ENCODE assay signal across 8 cellular contexts in the genomic region with DNA sequence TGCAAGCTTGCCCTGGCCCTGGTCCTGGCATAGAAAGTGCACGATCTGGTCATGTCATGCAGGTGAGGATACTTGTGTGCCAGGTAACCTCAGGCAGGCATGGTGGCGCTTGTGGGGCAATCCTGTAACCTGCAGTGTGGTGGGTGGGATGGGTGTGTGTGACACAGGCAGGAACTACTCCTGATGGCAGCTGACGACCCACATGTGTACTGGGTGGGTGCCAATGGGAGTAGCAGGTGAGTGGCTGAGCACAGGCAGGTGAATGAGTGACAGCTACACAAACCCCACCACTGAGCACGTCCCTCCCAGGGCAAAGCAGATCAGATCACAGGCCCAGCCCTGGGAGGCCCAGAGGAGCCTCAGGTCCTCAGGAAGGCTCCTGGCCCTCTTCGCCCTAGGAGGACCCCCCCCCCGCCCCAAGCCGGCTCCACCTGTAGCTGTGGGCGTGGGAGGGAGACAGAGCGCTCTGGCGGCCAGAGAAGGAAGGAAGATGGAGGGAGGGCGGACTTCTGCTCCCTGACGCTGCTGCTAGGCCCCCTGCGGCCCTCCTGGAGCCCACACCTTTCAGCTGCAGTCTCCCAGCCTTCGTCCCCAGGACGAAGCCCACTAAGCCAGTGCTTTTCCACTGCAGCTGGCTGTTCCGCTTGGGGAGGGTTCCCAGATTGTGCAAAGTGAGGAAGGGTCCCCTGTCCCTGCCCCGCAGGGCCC. TPM values are rescaled to one million over a fixed set of nuclear protein-coding genes. Genes with fewer than 3 reads are reported as not detected.
DNase-seq lines count a peak whose midpoint lies in the region; ATAC-seq and TF ChIP-seq lines count a peak whose summit lies in the region.

No MANE protein-coding gene starts in this region.

- H3K4me3 ChIP-seq in DOHH2 (ENCODE audit: low read length) (peak overlapping the region; percentile 75), NT2/D1 (ENCODE audit: insufficient read length, low read depth) (peak overlapping the region; percentile 55), esophagus muscularis mucosa (peak overlapping the region; percentile 70 to 97 (median 80)), trophoblast cell (ENCODE audit: low read depth, low read length) (no peak overlapping the region)

- peaks cover 2% of the 10 kb centered on the region; the same call in 1 of the 2 replicates for H3K79me2 ChIP-seq in DOHH2 (ENCODE audit: control insufficient read depth, low read length)
- peaks cover 3% of the 10 kb centered on the region for H3K79me2 ChIP-seq in trophoblast cell (ENCODE audit: control insufficient read depth, insufficient read depth, low read length, poor library complexity)

- no peaks in the 10 kb centered on the region for H3F3A ChIP-seq in DOHH2 (ENCODE audit: control insufficient read depth, insufficient read depth)

- no peaks in the 10 kb centered on the region for H3K9me2 ChIP-seq in DOHH2 (replicated peaks; ENCODE audit: control insufficient read depth, low read length)

- H3K4me1 ChIP-seq in DOHH2 (ENCODE audit: control insufficient read depth, low read length): peaks cover 16% of the 10 kb centered on the region
- no peaks in the 10 kb centered on the region for H3K4me1 ChIP-seq in NT2/D1 (ENCODE audit: insufficient read depth, insufficient read length)
- peaks cover 19 to 41% (median 35%) of the 10 kb centered on the region in 4 donors for H3K4me1 ChIP-seq in esophagus muscularis mucosa
- H3K4me1 ChIP-seq in trophoblast cell (ENCODE audit: control insufficient read depth in 1 of 2, insufficient read depth in 2 of 2, low read length in 2 of 2): peaks cover 3 to 6% of the 10 kb centered on the region in 2 experiments

- H2AFZ ChIP-seq in trophoblast cell (ENCODE audit: insufficient read depth, low read length, poor library complexity): no peak overlapping the region

- no peak overlapping the region for H3K23ac ChIP-seq in trophoblast cell (ENCODE audit: low read length)

- no peak overlapping the region for H4K91ac ChIP-seq in trophoblast cell (ENCODE audit: low read depth, low read length)

- no peak for ATAC-seq in GM19351 (IDR thresholded peaks at IDR 0.05; ENCODE audit: unreplicated experiment)

- H2BK5ac ChIP-seq in trophoblast cell (ENCODE audit: low read depth, low read length, poor library complexity): no peak overlapping the region

- H3K4me2 ChIP-seq in DOHH2 (ENCODE audit: low read length) (peak overlapping the region; percentile 73), trophoblast cell (ENCODE audit: low read length) (peak overlapping the region; percentile 79)

- 43% methylated on average over 7 of the region's 17 CpGs for whole genome bisulfite sequencing in esophagus muscularis mucosa
- WGBS in trophoblast cell (ENCODE audit: extremely low coverage, insufficient coverage, insufficient read length): no CpG with 5 or more reads among the region's 17 CpGs

- no peak overlapping the region for H3K18ac ChIP-seq in trophoblast cell (ENCODE audit: low read length)

- no peak overlapping the region for H3K14ac ChIP-seq in trophoblast cell (ENCODE audit: low read length)

- DNase-seq in NT2/D1 (ENCODE audit: low read depth, low spot score) (no peak), esophagus muscularis mucosa (ENCODE audit: extremely low spot score) (no peak), trophoblast cell (no peak), LoVo (ENCODE audit: low spot score) (no peak), HK-2 (ENCODE audit: unreplicated experiment) (no peak)
- DNase-seq in activated CD4-positive, alpha-beta T cell treated with anti-CD3 and anti-CD28 coated beads for 4 hours: no peak

- H3K4ac ChIP-seq in trophoblast cell (ENCODE audit: low read depth, low read length): no peak overlapping the region

- intact Hi-C loops in esophagus muscularis mucosa (cut with DNase I): loop anchor here (5.0 kb wide), 1 partner anchor 55 kb away; the partner anchor contains the start of genes SCGB2B2 and ZNF302

- peak overlapping the region; percentile 51 for H3K9ac ChIP-seq in NT2/D1 (ENCODE audit: insufficient read length, low read depth)
- no peak overlapping the region for H3K9ac ChIP-seq in trophoblast cell (ENCODE audit: low read length)

- H4K12ac ChIP-seq in trophoblast cell (ENCODE audit: low read depth, low read length): no peak overlapping the region

- H4K20me1 ChIP-seq in DOHH2 (ENCODE audit: control insufficient read depth, insufficient read depth, low read depth, low read length): no peaks in the 10 kb centered on the region

- H3K36me3 ChIP-seq in DOHH2 (ENCODE audit: control insufficient read depth, low read length): no peaks in the 10 kb centered on the region
- H3K36me3 ChIP-seq in NT2/D1 (ENCODE audit: insufficient read depth, insufficient read length, low read length): no peaks in the 10 kb centered on the region
- H3K36me3 ChIP-seq in esophagus muscularis mucosa: peaks cover 3 to 25% (median 13%) of the 10 kb centered on the region in 4 donors
- H3K36me3 ChIP-seq in trophoblast cell (ENCODE audit: control insufficient read depth in 1 of 2, insufficient read depth in 2 of 2, low read length in 2 of 2): no peaks in the 10 kb centered on the region

- no peak overlapping the region for H2BK120ac ChIP-seq in trophoblast cell (ENCODE audit: insufficient read depth, low read length, poor library complexity)

- H2AK5ac ChIP-seq in trophoblast cell (ENCODE audit: low read length): no peak overlapping the region

- H4K8ac ChIP-seq in trophoblast cell (ENCODE audit: low read depth, low read length): peak overlapping the region; percentile 81

- TF ChIP-seq CTCF in DOHH2 (IDR thresholded peaks at IDR 0.05; ENCODE audit: low read depth, low read length, poor library complexity, severe bottlenecking) (no peak), esophagus muscularis mucosa (IDR thresholded peaks at IDR 0.05) (no peak)

- no peak overlapping the region for H2BK12ac ChIP-seq in trophoblast cell (ENCODE audit: low read length)

- TF ChIP-seq EP300 in esophagus muscularis mucosa (IDR thresholded peaks at IDR 0.05): no peak

- no peak for TF ChIP-seq POLR2A in esophagus muscularis mucosa (IDR thresholded peaks at IDR 0.05; ENCODE audit: low read depth)

- H3K27me3 ChIP-seq in DOHH2 (ENCODE audit: control insufficient read depth, low read length) (no peaks in the 10 kb centered on the region), NT2/D1 (ENCODE audit: insufficient read depth, insufficient read length) (no peaks in the 10 kb centered on the region), esophagus muscularis mucosa (no peaks in the 10 kb centered on the region), trophoblast cell (ENCODE audit: insufficient read depth, low read length) (no peaks in the 10 kb centered on the region)

- H3K27ac ChIP-seq in DOHH2 (ENCODE audit: low read depth, low read length): no peak overlapping the region
- H3K27ac ChIP-seq in esophagus muscularis mucosa (replicated peaks in 1 of 4): peak overlapping the region; percentile 93 to 99 (median 96)
- no peak overlapping the region for H3K27ac ChIP-seq in trophoblast cell (ENCODE audit: low read depth, low read length)

- peaks cover 7% of the 10 kb centered on the region for H3K79me1 ChIP-seq in trophoblast cell (ENCODE audit: low read length)

- H3K9me3 ChIP-seq in DOHH2 (ENCODE audit: control insufficient read depth, insufficient read depth, low read length) (no peaks in the 10 kb centered on the region), NT2/D1 (ENCODE audit: insufficient read depth, low read length) (no peaks in the 10 kb centered on the region), esophagus muscularis mucosa (peaks cover 0 to 4% (median 2%) of the 10 kb centered on the region in 4 donors), trophoblast cell (ENCODE audit: insufficient read depth, low read depth, low read length) (peaks cover 3% of the 10 kb centered on the region)

RNA-seq across cellular contexts. Expression of gene ZNF181, which starts 1.3 kb away (rescaled TPM):
- 10 to 100 TPM; 22.6 to 31.6 (median 26.0) TPM for total RNA-seq in esophagus muscularis mucosa
- 3.0 and 4.1 TPM in 2 replicates for polyA plus RNA-seq in trophoblast cell (2013)

RNA-seq across cellular contexts. Expression of gene ZNF599, which starts 40.3 kb away (rescaled TPM):
- total RNA-seq in esophagus muscularis mucosa: 1 to 10 TPM; 5.8 to 7.1 (median 6.7) TPM
- 3.0 and 3.2 TPM in 2 replicates for polyA plus RNA-seq in trophoblast cell (2013)

RNA-seq across cellular contexts. Expression of gene ZNF302, which starts 55.2 kb away (rescaled TPM):
- total RNA-seq in esophagus muscularis mucosa: 10 to 100 TPM; 20.4 to 29.5 (median 21.6) TPM
- 13.2 and 13.9 TPM in 2 replicates for polyA plus RNA-seq in trophoblast cell (2013)

RNA-seq across cellular contexts. Expression of gene SCGB2B2, which starts 55.7 kb away (rescaled TPM):
- total RNA-seq in esophagus muscularis mucosa: under 1 TPM in 2 of 4 donors, not detected in 2; 0.83 to 0.86 TPM
- polyA plus RNA-seq in trophoblast cell (2013): 0.22 TPM in 1 of 2 replicates, not detected in the other

Comparison
In these comparisons a context has a peak if more than half of its experiments do, and no peak if none do; other contexts are left out.
1. H3K27ac ChIP-seq: peak in esophagus muscularis mucosa (4 of 4); none in DOHH2 (single experiment) and trophoblast cell (single experiment).